Comparison of ENCODE assay signal across 1 cellular context in genomic region chr9:4984571-4985375, GRCh38.
TF ChIP-seq lines count a peak whose summit lies in the region.

Gene JAK2 (plus strand): TSS chr9:4985272. CDS start chr9:5021988, 36,716 bp downstream.

TF ChIP-seq in K562, 482 proteins besides CTCF, POLR2A, EP300 and RAD21 (continued from another document and continues in another):
- TF ChIP-seq ZBTB11 (CRISPR knock-in tag; IDR thresholded peaks at IDR 0.05) (peak in 1 of 3 experiments; percentile 61; a peak in 1 of 6 replicates), GMEB1 (CRISPR knock-in tag; IDR thresholded peaks at IDR 0.05) (no peak), SNRNP70 (optimal IDR thresholded peaks at IDR 0.05; ENCODE audit: low read depth, low read length) (no peak), RB1 (IDR thresholded peaks at IDR 0.05; ENCODE audit: low read depth) (0 out of 2 replicates have a peak, but pooled peaks have one; percentile 4), NCOA2 (IDR thresholded peaks at IDR 0.05; ENCODE audit: partially characterized antibody in 2 of 2) (no peak), ATF3 (IDR thresholded peaks at IDR 0.05) (peak; percentile 89), ATF3 (CRISPR knock-in tag; conservative IDR thresholded peaks at IDR 0.05) (no peak; the same call in 1 of the 2 replicates), ZNF695 (CRISPR knock-in tag; IDR thresholded peaks at IDR 0.05) (no peak), PATZ1 (CRISPR knock-in tag; IDR thresholded peaks at IDR 0.05; ENCODE audit: borderline replicate concordance) (no peak), MCM7 (IDR thresholded peaks at IDR 0.05) (no peak), IRF1 (CRISPR knock-in tag; IDR thresholded peaks at IDR 0.05; ENCODE audit: borderline replicate concordance) (no peak), ZNF143 (CRISPR knock-in tag; IDR thresholded peaks at IDR 0.05) (no peak), ZBTB2 (IDR thresholded peaks at IDR 0.05) (peak; percentile 15; the same call in 1 of the 2 replicates), E2F6 (IDR thresholded peaks at IDR 0.05; ENCODE audit: borderline replicate concordance in 1 of 2, extremely low read depth in 1 of 2, insufficient read depth in 1 of 2, insufficient read length in 1 of 2, low read depth in 1 of 2, low read length in 1 of 2, poor library complexity in 1 of 2, severe bottlenecking in 1 of 2) (peak; percentile 19 to 48), SAFB (IDR thresholded peaks at IDR 0.05; ENCODE audit: borderline replicate concordance, low read depth, low read length) (peak; percentile 97), ARID4B (CRISPR knock-in tag; IDR thresholded peaks at IDR 0.05) (peak; percentile 83), TAF9B (IDR thresholded peaks at IDR 0.05; ENCODE audit: partially characterized antibody) (peak; percentile 26), PCBP2 (IDR thresholded peaks at IDR 0.05; ENCODE audit: low read depth, low read length, poor library complexity, severe bottlenecking) (no peak), BRD9 (IDR thresholded peaks at IDR 0.05; ENCODE audit: low read depth, partially characterized antibody) (no peak), POLR2AphosphoS2 (IDR thresholded peaks at IDR 0.05; ENCODE audit: low read length) (no peak), CHD1 (IDR thresholded peaks at IDR 0.05; ENCODE audit: low read length) (no peak), ZC3H4 (CRISPR knock-in tag; IDR thresholded peaks at IDR 0.05; ENCODE audit: borderline replicate concordance) (no peak), ZNF347 (CRISPR knock-in tag; IDR thresholded peaks at IDR 0.05; ENCODE audit: low read depth) (no peak), NEUROD1 (IDR thresholded peaks at IDR 0.05; ENCODE audit: borderline replicate concordance, low read depth, low read length, partially characterized antibody) (no peak), HES1 (IDR thresholded peaks at IDR 0.05; ENCODE audit: low read depth) (no peak), MBD2 (IDR thresholded peaks at IDR 0.05; ENCODE audit: borderline replicate concordance, low read depth) (0 out of 2 replicates have a peak, but pooled peaks have one; percentile 36), RUNX1 (IDR thresholded peaks at IDR 0.05; ENCODE audit: low read depth) (no peak), SRSF7 (optimal IDR thresholded peaks at IDR 0.05; ENCODE audit: low read depth, low read length) (no peak), MAFF (IDR thresholded peaks at IDR 0.05; ENCODE audit: low read length) (no peak), UBTF (IDR thresholded peaks at IDR 0.05; ENCODE audit: borderline replicate concordance in 1 of 2, low read depth in 2 of 2, low read length in 2 of 2) (peak; percentile 86 to 98), PHB2 (IDR thresholded peaks at IDR 0.05; ENCODE audit: low read depth) (no peak), KHSRP (IDR thresholded peaks at IDR 0.05) (no peak), ZFP30 (CRISPR knock-in tag; IDR thresholded peaks at IDR 0.05; ENCODE audit: borderline replicate concordance) (no peak), CBFB (CRISPR knock-in tag; IDR thresholded peaks at IDR 0.05) (no peak), ILK (tag; IDR thresholded peaks at IDR 0.05; ENCODE audit: borderline replicate concordance, low read depth) (no peak), ZNF785 (CRISPR knock-in tag; IDR thresholded peaks at IDR 0.05) (no peak), ZNF280B (CRISPR knock-in tag; IDR thresholded peaks at IDR 0.05) (no peak), BCL6 (CRISPR knock-in tag; IDR thresholded peaks at IDR 0.05) (no peak)
